Comparison of ENCODE assay signal across 24 cellular contexts in genomic region chr5:17897776-17898175, GRCh38.
DNase-seq lines count a peak whose midpoint lies in the region; ATAC-seq, FAIRE-seq and TF ChIP-seq lines count a peak whose summit lies in the region.
"Had no signal": no experiment of that assay in that cellular context is flagged by ENCODE, and none has a peak within 500 bp of the region (broad histone marks: within the 10 kb centered on the region; RNA-seq: fewer than 3 reads in every experiment).

No MANE protein-coding gene starts in this region.

- H3K27ac ChIP-seq in A549 (peak overlapping the region in 1 of 2 experiments; percentile 74; a peak in 4 of 6 replicates), PC-9 (no peak overlapping the region)
- H3K27ac ChIP-seq: neutrophil had no signal

- no peaks in the 10 kb centered on the region for H3K27me3 ChIP-seq in PC-9 (ENCODE audit: insufficient read depth, low read depth)
- H3K27me3 ChIP-seq: BE2C, neutrophil had no signal

- peaks cover 26% of the 10 kb centered on the region for H3K4me1 ChIP-seq in A549
- H3K4me1 ChIP-seq in PC-9 (replicated peaks; ENCODE audit: insufficient read depth), result no peaks in the 10 kb centered on the region
- H3K4me1 ChIP-seq: BE2C had no signal

- no peaks in the 10 kb centered on the region for H3K36me3 ChIP-seq in PC-9 (ENCODE audit: low read depth)
- H3K36me3 ChIP-seq: BE2C, neutrophil had no signal

- H3F3A ChIP-seq in PC-9 (ENCODE audit: insufficient read depth, low read depth), result peaks cover 3% of the 10 kb centered on the region; the same call in 1 of the 2 replicates

- no peak for TF ChIP-seq RAD21 in A549 (conservative IDR thresholded peaks at IDR 0.05 in 1 of 2, IDR thresholded peaks at IDR 0.05 in 1 of 2)

- no peak for TF ChIP-seq POLR2A in A549 (IDR thresholded peaks at IDR 0.05; ENCODE audit: low read length)

- H4K20me1 ChIP-seq in PC-9 (ENCODE audit: insufficient read depth), result no peaks in the 10 kb centered on the region

- TF ChIP-seq EP300 in A549 (IDR thresholded peaks at IDR 0.05), result no peak

- no peaks in the 10 kb centered on the region for H3K9me2 ChIP-seq in PC-9 (ENCODE audit: insufficient read depth)

- no peaks in the 10 kb centered on the region for H3K79me2 ChIP-seq in PC-9 (ENCODE audit: low read depth)

- BruUV-seq in PC-9 (replicated peaks; lab: Mats Ljungman, UMichigan), result no TSS peak

- peak overlapping the region; percentile 60; the same call in 1 of the 2 replicates for H2AFZ ChIP-seq in PC-9

- DNase-seq in A549 (ENCODE audit: low read depth in 1 of 2, low spot score in 1 of 2) (no peak), NCI-H146 (lab: John Stamatoyannopoulos, UW) (peak; percentile 48), PC-9 (no peak), epithelial cell of esophagus (ENCODE audit: low read depth) (peak; percentile 76), GDM1 (lab: John Stamatoyannopoulos, UW) (no peak), head of caudate nucleus (no peak)
- DNase-seq: activated B cell treated with CpG ODN at 0.5 μM for 24 hours, BE2C, cerebellar nuclear complex, H7, left cardiac atrium, mesendoderm, NCI-H1092, NCI-H2081 treated with DMSO at 0.1 percent for 48 hours, NCI-H526 treated with DMSO at 0.1 percent for 48 hours, T-helper 9 cell, trophoblast cell had no signal

- H3K9me3 ChIP-seq in A549 (no peaks in the 10 kb centered on the region), PC-9 (ENCODE audit: insufficient read depth, low read depth) (no peaks in the 10 kb centered on the region)
- H3K9me3 ChIP-seq: BE2C, neutrophil had no signal

- H3K4me2 ChIP-seq in A549 (0 out of 3 replicates have a peak overlapping the region, but pooled peaks have one; percentile 2), PC-9 (no peak overlapping the region)

- ATAC-seq in A549 (no peak), HG03196 (IDR thresholded peaks at IDR 0.05; ENCODE audit: unreplicated experiment) (no peak), HG02571 (IDR thresholded peaks at IDR 0.05; ENCODE audit: unreplicated experiment) (no peak)
- ATAC-seq: HepG2, left cardiac atrium had no signal

- intact Hi-C loops in PC-9 (cut with micrococcal nuclease; ENCODE audit: unreplicated experiment) (no loop called here), head of caudate nucleus (cut with DNase I) (no loop called here)

- H3K4me3 ChIP-seq in A549 (no peak overlapping the region), PC-9 (no peak overlapping the region), epithelial cell of esophagus (ENCODE audit: low read length) (no peak overlapping the region)
- H3K4me3 ChIP-seq: skin epidermis had no signal

- WGBS in A549 (ENCODE audit: missing lambda C conversion rate), result 61% methylated on average over 4 of the region's 4 CpGs

- FAIRE-seq in A549 (lab: Jason Lieb, UNC), result no peak
- FAIRE-seq: astrocyte, GM12891, HepG2 had no signal

- CTCF ChIA-PET in A549 (lab: Yijun Ruan, JAX), result no interaction called here
- CTCF ChIA-PET in PC-9 (lab: Charles Lee), result no interaction called here

- TF ChIP-seq CTCF in A549 (IDR thresholded peaks at IDR 0.05), result no peak
- no peak for TF ChIP-seq CTCF in PC-9 (conservative IDR thresholded peaks at IDR 0.05)
- TF ChIP-seq CTCF in epithelial cell of esophagus (IDR thresholded peaks at IDR 0.05; ENCODE audit: insufficient read depth, low read depth, low read length, missing control alignments), result no peak

- POLR2A ChIA-PET in A549 (lab: Yijun Ruan, JAX) (no interaction called here), PC-9 (lab: Charles Lee; ENCODE audit: unreplicated experiment) (no interaction called here)

TF ChIP-seq in A549, 52 proteins besides CTCF, POLR2A, EP300 and RAD21:
- TF ChIP-seq HOXA7 (CRISPR knock-in tag; IDR thresholded peaks at IDR 0.05) (no peak), BHLHE40 (IDR thresholded peaks at IDR 0.05; ENCODE audit: low read depth, low read length) (no peak), MYC (IDR thresholded peaks at IDR 0.05; ENCODE audit: borderline replicate concordance, low read length) (no peak), HES2 (IDR thresholded peaks at IDR 0.05) (no peak), NPAS2 (CRISPR knock-in tag; IDR thresholded peaks at IDR 0.05; ENCODE audit: borderline replicate concordance) (no peak), ZNF302 (CRISPR knock-in tag; IDR thresholded peaks at IDR 0.05) (no peak), JUN (IDR thresholded peaks at IDR 0.05) (no peak), FOSB (CRISPR knock-in tag; IDR thresholded peaks at IDR 0.05) (no peak), ZFP36 (IDR thresholded peaks at IDR 0.05; ENCODE audit: borderline replicate concordance, partially characterized antibody) (no peak), RNF2 (IDR thresholded peaks at IDR 0.05; ENCODE audit: borderline replicate concordance, low read depth) (no peak), EHMT2 (IDR thresholded peaks at IDR 0.05; ENCODE audit: low read depth) (no peak), SREBF2 (IDR thresholded peaks at IDR 0.05) (no peak), ATOH8 (CRISPR knock-in tag; IDR thresholded peaks at IDR 0.05; ENCODE audit: low read depth) (no peak), POLR2AphosphoS2 (conservative IDR thresholded peaks at IDR 0.05; ENCODE audit: low read length) (no peak), HOXB5 (CRISPR knock-in tag; IDR thresholded peaks at IDR 0.05) (no peak), TP53 (CRISPR knock-in tag; IDR thresholded peaks at IDR 0.05) (no peak), HDAC2 (IDR thresholded peaks at IDR 0.05) (no peak), SMC3 (IDR thresholded peaks at IDR 0.05) (no peak), E2F6 (IDR thresholded peaks at IDR 0.05; ENCODE audit: borderline replicate concordance, low read depth) (no peak)

Comparison
In these comparisons a context has a peak if more than half of its experiments do, and no peak if none do; other contexts are left out.
1. DNase-seq: peak in NCI-H146 (single experiment) and epithelial cell of esophagus (single experiment); none in A549 (0 of 2), PC-9 (0 of 2), GDM1 (single experiment) and head of caudate nucleus (0 of 42).